Comparison of ENCODE assay signal across 8 cellular contexts in genomic region chr12:112979281-112979680, GRCh38. TPM values are rescaled to one million over a fixed set of nuclear protein-coding genes. Genes with fewer than 3 reads are reported as not detected.
A peak's percentile ranks its signal among the peaks of the same experiment; 100 is the strongest.
DNase-seq lines count a peak whose midpoint lies in the region; ATAC-seq and TF ChIP-seq lines count a peak whose summit lies in the region.

No MANE protein-coding gene starts in this region.

- no peak overlapping the region for H3T11ph ChIP-seq in H9 (ENCODE audit: low read length)

- TF ChIP-seq POLR2A in GM19099 (IDR thresholded peaks at IDR 0.05; ENCODE audit: extremely low read depth, insufficient read length, low read depth), result peak; percentile 81

- no peak overlapping the region for H2BK5ac ChIP-seq in H9 (ENCODE audit: insufficient read length, low read length)

- peaks cover 3% of the 10 kb centered on the region; the same call in 1 of the 2 replicates for H3K27me3 Mint-ChIP-seq in H9 (ENCODE audit: low read depth)

- H3K4me1 ChIP-seq in duodenal mucosa (ENCODE audit: control insufficient read depth in 1 of 2, insufficient read depth in 2 of 2, low read length in 2 of 2), result peaks cover 4 to 21% of the 10 kb centered on the region in 2 donors
- no peaks in the 10 kb centered on the region; the same call in 1 of the 2 replicates for H3K4me1 ChIP-seq in H9 (ENCODE audit: insufficient read depth, low read length)

- H3F3A ChIP-seq in SU-DHL-6 (ENCODE audit: insufficient read depth), result no peaks in the 10 kb centered on the region

- no peak overlapping the region for H2BK12ac ChIP-seq in H9 (ENCODE audit: insufficient read length, low read depth, low read length)

- H3K4me3 ChIP-seq in SU-DHL-6 (ENCODE audit: insufficient read depth, low read length, poor library complexity, severe bottlenecking) (peak overlapping the region; percentile 32), duodenal mucosa (ENCODE audit: low read depth in 1 of 2, low read length in 2 of 2) (peak overlapping the region; percentile 80 to 88)

- H2AK5ac ChIP-seq in H9 (ENCODE audit: insufficient read length, low read length), result no peak overlapping the region

- peak overlapping the region; percentile 59 for H3K4me2 ChIP-seq in SU-DHL-6 (ENCODE audit: low read depth, low read length, poor library complexity, severe bottlenecking)
- H3K4me2 ChIP-seq in H9 (ENCODE audit: insufficient read depth, insufficient read length, low read length), result no peak overlapping the region

- no peak overlapping the region for H3K4ac ChIP-seq in H9 (ENCODE audit: low read depth, low read length)

- no peaks in the 10 kb centered on the region for H3K79me2 ChIP-seq in SU-DHL-6 (ENCODE audit: insufficient read depth, low read length)
- no peaks in the 10 kb centered on the region for H3K79me2 ChIP-seq in H9 (ENCODE audit: insufficient read depth, low read length)

- no peak overlapping the region for H3K23ac ChIP-seq in H9 (ENCODE audit: insufficient read length, low read depth, low read length)

- WGBS in H9 (ENCODE audit: extremely low coverage, insufficient read length, low lambda C conversion rate), result no CpG with 5 or more reads among the region's 4 CpGs

- H3K36me3 ChIP-seq in SU-DHL-6 (ENCODE audit: low read length) (no peaks in the 10 kb centered on the region), duodenal mucosa (ENCODE audit: control insufficient read depth in 1 of 2, insufficient read depth in 2 of 2, low read length in 2 of 2) (no peaks in the 10 kb centered on the region)

- H3K27ac ChIP-seq in SU-DHL-6 (ENCODE audit: low read depth, low read length) (peak overlapping the region; percentile 65), duodenal mucosa (ENCODE audit: low read depth, low read length) (peak overlapping the region; percentile 39), H9 (ENCODE audit: insufficient read length, low read depth, low read length) (no peak overlapping the region)

- H3K9ac ChIP-seq in SU-DHL-6 (ENCODE audit: low read length) (peak overlapping the region; percentile 50), duodenal mucosa (ENCODE audit: low read depth in 1 of 2, low read length in 2 of 2) (peak overlapping the region; percentile 57 to 69), H9 (ENCODE audit: extremely low read depth, insufficient read length, low read length) (no peak overlapping the region)

- no peak overlapping the region for H3K14ac ChIP-seq in H9 (ENCODE audit: insufficient read depth, low read length)

- ATAC-seq in HG03280 (IDR thresholded peaks at IDR 0.05; ENCODE audit: unreplicated experiment) (no peak), GM21526 (IDR thresholded peaks at IDR 0.05; ENCODE audit: low FRiP score, unreplicated experiment) (no peak)

- no peak overlapping the region for H4K91ac ChIP-seq in H9 (ENCODE audit: insufficient read length, low read depth, low read length)

- no peak overlapping the region for H3K56ac ChIP-seq in H9 (ENCODE audit: insufficient read length, low read depth, low read length)

- H3K4me1 Mint-ChIP-seq in H9, result peaks cover 0 to 7% of the 10 kb centered on the region in 2 experiments; a peak in 2 of 4 replicates

- no peak overlapping the region for H2BK15ac ChIP-seq in H9 (ENCODE audit: low read depth, low read length)

- peak; percentile 56 for DNase-seq in stimulated activated CD4-positive, alpha-beta T cell treated with anti-CD3 and anti-CD28 coated beads, Interleukin-1b, Interleukin-23, amount 100 ng/mL, for 48 hours
- DNase-seq in H9, result no peak
- DNase-seq in G401 (ENCODE audit: low spot score), result no peak

- 0 out of 2 replicates have a peak, but pooled peaks cover under 1% of the 10 kb centered on the region for H3K9me3 ChIP-seq in SU-DHL-6 (ENCODE audit: insufficient read depth, low read length)
- H3K9me3 ChIP-seq in duodenal mucosa (ENCODE audit: control insufficient read depth in 1 of 2, low read length in 2 of 2), result peaks cover 0 to 6% of the 10 kb centered on the region in 2 donors
- H3K9me3 ChIP-seq in H9 (ENCODE audit: control insufficient read depth, low read depth, low read length), result no peaks in the 10 kb centered on the region

- H3K4me3 Mint-ChIP-seq in H9, result no peak overlapping the region

- H2BK20ac ChIP-seq in H9 (ENCODE audit: low read depth, low read length, poor library complexity, severe bottlenecking), result no peak overlapping the region

- no peaks in the 10 kb centered on the region for H3K9me2 ChIP-seq in SU-DHL-6 (replicated peaks; ENCODE audit: insufficient read depth, low read length)

- no peak for TF ChIP-seq CTCF in SU-DHL-6 (IDR thresholded peaks at IDR 0.05; ENCODE audit: insufficient read depth, low read length, poor library complexity, severe bottlenecking)
- TF ChIP-seq CTCF in H9 (conservative IDR thresholded peaks at IDR 0.05), result no peak

- no peaks in the 10 kb centered on the region for H3K79me1 ChIP-seq in H9 (ENCODE audit: insufficient read depth, low read depth, low read length, poor library complexity, severe bottlenecking)

- no peak overlapping the region for H4K5ac ChIP-seq in H9 (ENCODE audit: insufficient read length, low read depth, low read length)

- H3K27ac Mint-ChIP-seq in H9, result no peak overlapping the region

- no peak overlapping the region for H2BK120ac ChIP-seq in H9 (ENCODE audit: low read depth, low read length, poor library complexity, severe bottlenecking)

- no peak overlapping the region for H4K8ac ChIP-seq in H9 (replicated peaks; ENCODE audit: insufficient read length, low read depth, low read length)

- no peak overlapping the region for H3K18ac ChIP-seq in H9 (ENCODE audit: insufficient read length, low read depth, low read length)

- H3K27me3 ChIP-seq in SU-DHL-6 (ENCODE audit: low read length), result no peaks in the 10 kb centered on the region
- no peaks in the 10 kb centered on the region for H3K27me3 ChIP-seq in duodenal mucosa (ENCODE audit: control insufficient read depth in 1 of 2, insufficient read depth in 2 of 2, low read length in 2 of 2)
- no peaks in the 10 kb centered on the region for H3K27me3 ChIP-seq in H9 (ENCODE audit: insufficient read depth, low read length)

- peak overlapping the region; percentile 45 for H2AFZ ChIP-seq in SU-DHL-6 (ENCODE audit: low read depth, low read length, severe bottlenecking)
- H2AFZ ChIP-seq in H9 (ENCODE audit: low read length), result no peak overlapping the region

- in situ Hi-C loops in G401 (cut with HindIII; ENCODE audit: low sequenced_read_pairs), result no loop called here

- H4K20me1 ChIP-seq in SU-DHL-6 (ENCODE audit: low read depth, low read length) (no peaks in the 10 kb centered on the region), H9 (ENCODE audit: control insufficient read depth, insufficient read depth, insufficient read length) (no peaks in the 10 kb centered on the region)

- no peaks in the 10 kb centered on the region for H3K36me3 Mint-ChIP-seq in H9 (ENCODE audit: insufficient read depth in 1 of 3, low read depth in 3 of 3)

- no peaks in the 10 kb centered on the region for H3K23me2 ChIP-seq in H9 (ENCODE audit: insufficient read length, low read depth, low read length, poor library complexity, severe bottlenecking)

- H3K9me3 Mint-ChIP-seq in H9, result no peaks in the 10 kb centered on the region; a peak in 1 of 5 replicates

RNA-seq across cellular contexts. Expression of gene OAS2, which starts 1.0 kb away (rescaled TPM):
- not detected in 2 replicates for total RNA-seq in H9 (2021)
- not detected in 2 replicates for total RNA-seq in G401 (2014; rRNA removed; shearing (Covaris generic))

RNA-seq across cellular contexts. Expression of gene OAS3, which starts 41.0 kb away (rescaled TPM):
- total RNA-seq in H9 (2021), result 0.70 and 0.81 TPM in 2 replicates
- 0.74 and 1.8 TPM in 2 replicates for total RNA-seq in G401 (2014; rRNA removed; shearing (Covaris generic))
